Comparison of ENCODE assay signal across 11 cellular contexts in the genomic region with DNA sequence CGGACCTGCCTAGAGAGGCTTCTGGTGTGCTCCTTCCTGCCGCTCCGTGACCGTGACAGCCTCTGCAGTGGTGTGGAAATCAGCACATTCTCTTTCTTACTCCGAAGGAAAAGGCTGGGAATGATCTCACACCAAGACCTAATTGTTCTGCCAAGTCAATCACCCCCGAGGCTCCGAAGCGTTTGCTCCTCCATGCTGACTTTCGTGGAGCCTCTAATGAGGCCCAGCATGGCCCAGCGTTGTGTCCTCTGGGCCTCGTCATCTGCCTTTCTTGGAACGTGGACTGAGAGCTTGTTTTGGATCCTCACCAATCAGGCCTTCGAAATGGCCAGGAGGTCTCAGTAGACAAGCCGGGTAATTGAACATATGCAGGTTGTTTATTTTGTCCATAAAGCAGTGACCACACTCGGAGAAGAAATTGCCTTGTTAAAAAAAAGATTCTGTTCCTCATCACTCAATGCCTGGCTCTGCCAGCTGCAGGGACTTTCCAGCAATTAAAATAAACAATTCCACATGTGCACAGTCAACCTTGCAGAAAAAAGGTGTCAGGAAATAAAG.
DNase-seq lines count a peak whose midpoint lies in the region; ATAC-seq, FAIRE-seq and TF ChIP-seq lines count a peak whose summit lies in the region.
"Had no signal": no experiment of that assay in that cellular context is flagged by ENCODE, and none has a peak within 500 bp of the region (broad histone marks: within the 10 kb centered on the region; RNA-seq: fewer than 3 reads in every experiment).

No MANE protein-coding gene starts in this region.

- H3K27ac ChIP-seq in astrocyte (ENCODE audit: low read depth, low read length) (no peak overlapping the region), right atrium auricular region (no peak overlapping the region), gastrocnemius medialis (no peak overlapping the region)
- H3K27ac ChIP-seq: ovary had no signal

- H3K9ac ChIP-seq in astrocyte (ENCODE audit: low read length), result no peak overlapping the region

- no peak for TF ChIP-seq POLR2A in gastrocnemius medialis (IDR thresholded peaks at IDR 0.05)

- DNase-seq in ELF-1 (ENCODE audit: low read depth, low spot score) (peak; percentile 75), astrocyte (ENCODE audit: low read depth) (peak; percentile 74), right atrium auricular region (ENCODE audit: low spot score) (peak; percentile 61), gastrocnemius medialis (peak; percentile 16 to 36), NCI-H526 (lab: John Stamatoyannopoulos, UW) (no peak), NCI-H510A treated with DMSO at 0.1 percent for 48 hours (lab: John Stamatoyannopoulos, UW) (no peak), NCI-H1694 (lab: John Stamatoyannopoulos, UW) (no peak)
- DNase-seq: DND-41 had no signal

- H3K36me3 ChIP-seq in astrocyte (ENCODE audit: insufficient read depth, low read length), result no peaks in the 10 kb centered on the region
- H3K36me3 ChIP-seq in right atrium auricular region, result no peaks in the 10 kb centered on the region
- no peaks in the 10 kb centered on the region for H3K36me3 ChIP-seq in gastrocnemius medialis
- H3K36me3 ChIP-seq: ovary had no signal

- TF ChIP-seq CTCF in astrocyte (IDR thresholded peaks at IDR 0.05; ENCODE audit: insufficient read depth, low read depth, low read length), result no peak
- TF ChIP-seq CTCF in right atrium auricular region (IDR thresholded peaks at IDR 0.05), result no peak
- no peak for TF ChIP-seq CTCF in gastrocnemius medialis (IDR thresholded peaks at IDR 0.05 in 4 of 5, conservative IDR thresholded peaks at IDR 0.05 in 1 of 5)

- H3K4me3 ChIP-seq in astrocyte (ENCODE audit: insufficient read depth, low read depth, low read length) (no peak overlapping the region), right atrium auricular region (no peak overlapping the region), gastrocnemius medialis (no peak overlapping the region)
- H3K4me3 ChIP-seq: ovary had no signal

- H3K4me1 Mint-ChIP-seq in astrocyte (ENCODE audit: low read depth, unreplicated experiment), result peaks cover 2% of the 10 kb centered on the region

- H3K27me3 ChIP-seq in astrocyte (ENCODE audit: insufficient read depth, low read length) (no peaks in the 10 kb centered on the region), right atrium auricular region (no peaks in the 10 kb centered on the region), gastrocnemius medialis (no peaks in the 10 kb centered on the region)
- H3K27me3 ChIP-seq: ovary had no signal

- no peaks in the 10 kb centered on the region for H3K36me3 Mint-ChIP-seq in astrocyte (ENCODE audit: low read depth, unreplicated experiment)

- no peaks in the 10 kb centered on the region for H4K20me1 ChIP-seq in astrocyte (ENCODE audit: insufficient read depth, low read length)

- H3K79me2 ChIP-seq in astrocyte (ENCODE audit: insufficient read depth, low read length), result no peaks in the 10 kb centered on the region

- H3K27ac Mint-ChIP-seq in astrocyte (ENCODE audit: unreplicated experiment), result no peak overlapping the region

- peaks cover 3% of the 10 kb centered on the region for H3K27me3 Mint-ChIP-seq in astrocyte (ENCODE audit: low read depth, unreplicated experiment)

- intact Hi-C loops in gastrocnemius medialis (cut with DNase I; ENCODE audit: low total_unique reads), result no loop called here

- FAIRE-seq in astrocyte (lab: Jason Lieb, UNC), result no peak
- FAIRE-seq: bronchial epithelial cell had no signal

- no peak overlapping the region for H3K4me2 ChIP-seq in astrocyte (ENCODE audit: low read length)

- in situ Hi-C loops in gastrocnemius medialis (cut with MboI; ENCODE audit: low sequenced_read_pairs in 4 of 4), result no loop called here

- H3K9me3 Mint-ChIP-seq in astrocyte (ENCODE audit: unreplicated experiment), result no peaks in the 10 kb centered on the region

- H3K4me3 Mint-ChIP-seq in astrocyte (ENCODE audit: unreplicated experiment), result no peak overlapping the region

- no peaks in the 10 kb centered on the region for H3K4me1 ChIP-seq in astrocyte (ENCODE audit: insufficient read depth, low read length)
- H3K4me1 ChIP-seq in right atrium auricular region, result no peaks in the 10 kb centered on the region
- H3K4me1 ChIP-seq in gastrocnemius medialis, result no peaks in the 10 kb centered on the region

- H2AFZ ChIP-seq in astrocyte (ENCODE audit: low read depth, low read length), result peak overlapping the region; percentile 23

- ATAC-seq in gastrocnemius medialis (peak; percentile 36 to 63), HG02970 (IDR thresholded peaks at IDR 0.05; ENCODE audit: low FRiP score, unreplicated experiment) (no peak)

- H3K9me3 ChIP-seq in astrocyte (ENCODE audit: insufficient read depth, low read depth, low read length) (no peaks in the 10 kb centered on the region), right atrium auricular region (no peaks in the 10 kb centered on the region), gastrocnemius medialis (no peaks in the 10 kb centered on the region)
- H3K9me3 ChIP-seq: ovary had no signal

Comparison
In these comparisons a context has a peak if more than half of its experiments do, and no peak if none do; other contexts are left out.
1. DNase-seq: peak in ELF-1 (single experiment), astrocyte (single experiment), right atrium auricular region (single experiment) and gastrocnemius medialis (2 of 2); none in NCI-H526 (0 of 2), NCI-H510A treated with DMSO at 0.1 percent for 48 hours (single experiment) and NCI-H1694 (single experiment).